In the genomic region with DNA sequence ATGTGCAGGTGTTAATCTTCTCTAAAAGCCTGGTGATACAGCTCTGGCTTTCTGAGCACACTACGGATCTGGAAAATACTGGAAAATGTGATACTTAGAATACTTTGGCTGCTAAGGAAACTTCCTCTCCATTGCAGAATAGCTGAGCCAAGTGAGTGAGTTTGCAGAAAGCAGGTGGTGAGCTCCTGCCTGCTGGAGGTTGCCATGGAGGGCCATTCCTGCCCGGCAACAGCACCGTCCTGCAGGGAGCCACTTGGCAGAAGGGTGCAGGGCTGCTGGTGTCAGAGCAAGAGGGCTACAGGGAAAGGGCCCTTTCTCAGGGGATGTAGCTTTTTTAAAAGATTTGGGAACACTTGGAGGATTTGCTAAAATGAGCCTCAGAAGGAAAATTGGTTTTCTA, we compare ENCODE assay signal across 9 cellular contexts. TPM values are rescaled to one million over a fixed set of nuclear protein-coding genes. Genes with fewer than 3 reads are reported as not detected.
DNase-seq lines count a peak whose midpoint lies in the region; ATAC-seq and TF ChIP-seq lines count a peak whose summit lies in the region.
"Had no signal": no experiment of that assay in that cellular context is flagged by ENCODE, and none has a peak within 500 bp of the region (broad histone marks: within the 10 kb centered on the region; RNA-seq: fewer than 3 reads in every experiment).

No MANE protein-coding gene starts in this region.

- no peak overlapping the region for H3K4me2 ChIP-seq in OCI-LY7 (ENCODE audit: low read length)

- H3K9me3 ChIP-seq in OCI-LY7 (ENCODE audit: low read length): no peaks in the 10 kb centered on the region

- H3K27me3 Mint-ChIP-seq in stimulated activated memory B cell treated with anti-CD40 and anti-IgM and Interleukin-4, amounts not matched to agents 10 μg/mL and 1 μg/mL and 100 μg/mL, for 72 hours: no peaks in the 10 kb centered on the region

- no peak overlapping the region for H3K4me3 Mint-ChIP-seq in stimulated activated memory B cell treated with anti-CD40 and anti-IgM and Interleukin-4, amounts not matched to agents 10 μg/mL and 1 μg/mL and 100 μg/mL, for 72 hours

- CTCF ChIA-PET in OCI-LY7 (lab: Charles Lee; ENCODE audit: unreplicated experiment): no interaction called here

- peak overlapping the region; percentile 46 for H3K27ac Mint-ChIP-seq in stimulated activated memory B cell treated with anti-CD40 and anti-IgM and Interleukin-4, amounts not matched to agents 10 μg/mL and 1 μg/mL and 100 μg/mL, for 72 hours

- peaks cover 79% of the 10 kb centered on the region for H3K36me3 Mint-ChIP-seq in stimulated activated memory B cell treated with anti-CD40 and anti-IgM and Interleukin-4, amounts not matched to agents 10 μg/mL and 1 μg/mL and 100 μg/mL, for 72 hours

- POLR2A ChIA-PET in OCI-LY7 (lab: Charles Lee): interaction anchor here (0.6 kb wide), 2 partner anchors 38 to 53 kb away, joined by 4 read pairs; no protein-coding TSS in a partner anchor

- no peaks in the 10 kb centered on the region for H3K79me2 ChIP-seq in OCI-LY7 (ENCODE audit: insufficient read depth, low read depth, low read length)

- H3K4me1 ChIP-seq in OCI-LY7 (ENCODE audit: insufficient read depth, low read length, poor library complexity, severe bottlenecking): no peaks in the 10 kb centered on the region
- no peaks in the 10 kb centered on the region for H3K4me1 ChIP-seq in foreskin keratinocyte

- no peak overlapping the region for H3K4me3 ChIP-seq in OCI-LY7 (ENCODE audit: low read depth, low read length, poor library complexity, severe bottlenecking)
- H3K4me3 ChIP-seq: skin epidermis had no signal

- DNase-seq in NCI-H345 (lab: John Stamatoyannopoulos, UW) (peak; percentile 36), NCI-H345 treated with DMSO at 0.1 percent for 48 hours (lab: John Stamatoyannopoulos, UW; ENCODE audit: unreplicated experiment) (no peak), OCI-LY7 (ENCODE audit: low spot score) (no peak), foreskin keratinocyte (no peak), epidermal melanocyte (ENCODE audit: insufficient read length, low spot score) (no peak), erythroblast (lab: John Stamatoyannopoulos, UW) (no peak), RKO (ENCODE audit: low spot score) (no peak)

- H3K36me3 ChIP-seq in OCI-LY7 (ENCODE audit: insufficient read depth, low read length): peaks cover 89% of the 10 kb centered on the region

- ATAC-seq in foreskin keratinocyte: peak; percentile 30
- ATAC-seq in stimulated activated memory B cell treated with anti-CD40 and anti-IgM and Interleukin-4, amounts not matched to agents 10 μg/mL and 1 μg/mL and 100 μg/mL, for 72 hours: no peak

- no peaks in the 10 kb centered on the region for H3K9me3 Mint-ChIP-seq in stimulated activated memory B cell treated with anti-CD40 and anti-IgM and Interleukin-4, amounts not matched to agents 10 μg/mL and 1 μg/mL and 100 μg/mL, for 72 hours

- no peak overlapping the region for H3K27ac ChIP-seq in OCI-LY7 (ENCODE audit: low read depth, low read length, poor library complexity, severe bottlenecking)
- no peak overlapping the region for H3K27ac ChIP-seq in foreskin keratinocyte

- no peak for TF ChIP-seq CTCF in OCI-LY7 (conservative IDR thresholded peaks at IDR 0.05; ENCODE audit: low read length)
- TF ChIP-seq CTCF in foreskin keratinocyte (conservative IDR thresholded peaks at IDR 0.05): no peak

- no peaks in the 10 kb centered on the region for H4K20me1 ChIP-seq in OCI-LY7 (ENCODE audit: insufficient read depth, low read length)

- H3K9me2 ChIP-seq in OCI-LY7 (ENCODE audit: insufficient read depth, low read length): no peaks in the 10 kb centered on the region

- no peaks in the 10 kb centered on the region for H3K4me1 Mint-ChIP-seq in stimulated activated memory B cell treated with anti-CD40 and anti-IgM and Interleukin-4, amounts not matched to agents 10 μg/mL and 1 μg/mL and 100 μg/mL, for 72 hours

- no peaks in the 10 kb centered on the region for H3K27me3 ChIP-seq in foreskin keratinocyte

- BruUV-seq in OCI-LY7 (replicated peaks; lab: Mats Ljungman, UMichigan): TSS peak; percentile 77

- no peak for TF ChIP-seq POLR2A in erythroblast (IDR thresholded peaks at IDR 0.05; ENCODE audit: low read length)

- intact Hi-C loops in OCI-LY7 (cut with micrococcal nuclease; ENCODE audit: unreplicated experiment): no loop called here

- H2AFZ ChIP-seq in OCI-LY7 (ENCODE audit: low read length): no peak overlapping the region

RNA-seq across cellular contexts. Expression of gene SECISBP2, which starts 40.7 kb away (rescaled TPM):
- 76.1 and 77.6 TPM in 2 replicates for total RNA-seq in OCI-LY7 (2014; rRNA removed; shearing (Covaris generic))
- total RNA-seq in OCI-LY7 (2022) (85.5 and 108 TPM in 2 replicates), foreskin keratinocyte (20.8 and 21.5 TPM in 2 replicates)
- polyA plus RNA-seq in foreskin keratinocyte: 7.8 and 8.8 TPM in 2 replicates

RNA-seq across cellular contexts. Expression of gene CKS2, which starts 48.0 kb away (rescaled TPM):
- 229 and 299 TPM in 2 replicates for total RNA-seq in OCI-LY7 (2014; rRNA removed; shearing (Covaris generic))
- total RNA-seq in OCI-LY7 (2022): 285 and 305 TPM in 2 replicates
- total RNA-seq in foreskin keratinocyte: 268 and 292 TPM in 2 replicates
- polyA plus RNA-seq in foreskin keratinocyte: 361 and 437 TPM in 2 replicates
